8 cellular contexts compared by ENCODE assay signal in the genomic region with DNA sequence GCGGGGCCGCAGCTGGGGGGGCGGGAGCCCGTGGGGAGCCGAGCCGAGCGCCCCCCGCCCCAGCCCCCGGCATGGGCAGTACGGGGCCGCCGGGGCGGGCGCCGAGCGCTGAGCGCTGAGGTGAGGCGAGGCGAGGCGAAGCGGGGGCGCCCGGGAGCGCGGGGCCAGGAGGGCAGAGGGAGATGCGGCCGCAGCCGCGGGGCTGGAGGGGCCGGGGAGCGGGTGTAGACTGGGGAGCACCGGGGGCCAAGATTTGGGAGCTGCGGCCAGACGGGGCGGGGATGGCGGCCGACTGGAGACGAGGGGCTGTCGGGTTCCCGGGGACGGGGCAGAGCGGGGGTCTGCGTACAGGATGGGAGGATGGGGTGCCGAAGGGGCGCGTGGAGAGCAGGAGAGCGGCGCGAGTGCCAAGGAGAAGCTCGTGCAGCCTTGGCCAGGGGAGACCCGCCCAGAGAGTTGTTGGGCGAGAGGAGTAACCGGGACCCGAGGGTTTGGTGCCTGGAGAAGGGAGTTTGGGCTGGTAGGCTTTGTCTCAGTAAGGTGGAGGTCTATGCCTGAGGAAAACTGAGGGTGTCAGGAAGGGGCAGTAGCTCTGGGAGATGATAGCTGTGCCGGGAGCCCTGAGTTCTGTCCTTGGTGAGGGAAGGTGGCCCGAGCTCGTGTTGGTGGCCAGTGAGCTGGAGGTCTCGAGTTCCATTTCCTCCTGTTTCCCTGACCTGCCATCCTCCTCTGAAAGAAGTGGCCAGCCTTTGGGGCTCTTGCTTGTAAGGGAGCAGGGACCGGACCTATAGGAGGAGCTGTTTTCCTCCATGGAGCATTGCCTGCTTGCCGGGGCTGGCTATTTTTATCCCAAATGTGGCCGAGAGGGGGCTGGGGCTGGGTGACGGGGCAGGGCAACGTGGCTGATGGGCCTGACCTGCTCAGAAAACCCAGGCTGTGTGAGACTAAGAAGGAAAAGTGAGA. TPM values are rescaled to one million over a fixed set of nuclear protein-coding genes. Genes with fewer than 3 reads are reported as not detected.
A peak's percentile ranks its signal among the peaks of the same experiment; 100 is the strongest.
DNase-seq lines count a peak whose midpoint lies in the region; ATAC-seq, FAIRE-seq and TF ChIP-seq lines count a peak whose summit lies in the region.

No MANE protein-coding gene starts in this region.

- H3K27me3 Mint-ChIP-seq in nephron progenitor cell (ENCODE audit: low read depth, poor library complexity) = peaks cover 36% of the 10 kb centered on the region

- FAIRE-seq in GM12892 (lab: Jason Lieb, UNC) = peak; percentile 63
- FAIRE-seq in frontal cortex (lab: Jason Lieb, UNC) = no peak

- no peaks in the 10 kb centered on the region for H3K4me1 ChIP-seq in urinary bladder (ENCODE audit: insufficient read depth)

- TF ChIP-seq CTCF in nephron progenitor cell (IDR thresholded peaks at IDR 0.05) = peak; percentile 61

- DNase-seq in AG20443 (ENCODE audit: low spot score) (peak; percentile 92), GM12892 (ENCODE audit: insufficient read length) (no peak), NCI-H446 (lab: John Stamatoyannopoulos, UW) (peak; percentile 42 to 62), frontal cortex (ENCODE audit: low spot score in 2 of 2) (peak; percentile 66 to 73), nephron progenitor cell (peak; percentile 79)
- peak; percentile 44 for DNase-seq in activated naive CD4-positive, alpha-beta T cell treated with anti-CD3 and anti-CD28 coated beads, Interleukin-2, amount 50 U/mL, for 16 hours

- peaks cover 4% of the 10 kb centered on the region for H3K36me3 Mint-ChIP-seq in nephron progenitor cell (ENCODE audit: low read depth)

- peak overlapping the region; percentile 95 for H3K4me3 Mint-ChIP-seq in nephron progenitor cell

- H3K27ac Mint-ChIP-seq in nephron progenitor cell = peak overlapping the region; percentile 95

- no peak for TF ChIP-seq POLR2A in GM12892 (IDR thresholded peaks at IDR 0.05; ENCODE audit: low read depth, low read length)

- no peak for ATAC-seq in HG03108 (IDR thresholded peaks at IDR 0.05; ENCODE audit: unreplicated experiment)

- no peaks in the 10 kb centered on the region for H3K36me3 ChIP-seq in urinary bladder (ENCODE audit: insufficient read depth)

- peaks cover 40% of the 10 kb centered on the region for H3K4me1 Mint-ChIP-seq in nephron progenitor cell

- 2% methylated on average over 63 of the region's 63 CpGs for WGBS in urinary bladder

- peak overlapping the region; percentile 88 for H3K27ac ChIP-seq in urinary bladder (ENCODE audit: low read depth)

- peak overlapping the region; percentile 91 for H3K4me3 ChIP-seq in urinary bladder (ENCODE audit: low read depth, low read length)

- H3K9me3 Mint-ChIP-seq in nephron progenitor cell = no peaks in the 10 kb centered on the region

RNA-seq across cellular contexts. Expression of gene ATP8B2, which starts 0.5 kb away (rescaled TPM):
- polyA plus RNA-seq in GM12892 (2012; ENCODE audit: missing spikeins) = 6.1 TPM
- total RNA-seq in frontal cortex (25.3 TPM), urinary bladder (42.2 TPM)
- 45.4 TPM for polyA plus RNA-seq in urinary bladder

RNA-seq across cellular contexts. Expression of gene AQP10, which starts 5.0 kb away (rescaled TPM):
- not detected for polyA plus RNA-seq in GM12892 (2012; ENCODE audit: missing spikeins)
- total RNA-seq in frontal cortex (not detected), urinary bladder (not detected)
- 0.05 TPM for polyA plus RNA-seq in urinary bladder

RNA-seq across cellular contexts. Expression of gene HAX1, which starts 53.4 kb away (rescaled TPM):
- polyA plus RNA-seq in GM12892 (2012; ENCODE audit: missing spikeins) = 107 TPM
- total RNA-seq in frontal cortex = 75.8 TPM
- 50.7 TPM for total RNA-seq in urinary bladder
- 90.7 TPM for polyA plus RNA-seq in urinary bladder
